8 cellular contexts compared by ENCODE assay signal in genomic region chr19:3285647-3286176, GRCh38.
A peak's percentile ranks its signal among the peaks of the same experiment; 100 is the strongest.
DNase-seq lines count a peak whose midpoint lies in the region; ATAC-seq and TF ChIP-seq lines count a peak whose summit lies in the region.

No MANE protein-coding gene starts in this region.

- H3K9ac ChIP-seq in neural progenitor cell: no peak overlapping the region

- no peaks in the 10 kb centered on the region for H3K9me3 ChIP-seq in CD4-positive, alpha-beta memory T cell (ENCODE audit: control insufficient read depth in 1 of 2, low read length in 2 of 2)
- H3K9me3 ChIP-seq in Panc1 (ENCODE audit: control insufficient read depth, insufficient read depth, low read depth, low read length): no peaks in the 10 kb centered on the region
- no peaks in the 10 kb centered on the region for H3K9me3 ChIP-seq in ectodermal cell (ENCODE audit: control insufficient read depth, low read length)
- H3K9me3 ChIP-seq in neural progenitor cell (ENCODE audit: low read depth): no peaks in the 10 kb centered on the region

- H3K27me3 ChIP-seq in CD4-positive, alpha-beta memory T cell (ENCODE audit: insufficient read depth, low read length): no peaks in the 10 kb centered on the region
- no peaks in the 10 kb centered on the region for H3K27me3 ChIP-seq in Panc1 (ENCODE audit: control insufficient read depth, insufficient read depth, low read length)
- H3K27me3 ChIP-seq in ectodermal cell (ENCODE audit: control insufficient read depth, insufficient read depth, low read length, poor library complexity, severe bottlenecking): peaks cover 7% of the 10 kb centered on the region
- H3K27me3 ChIP-seq in neural progenitor cell: no peaks in the 10 kb centered on the region

- peaks cover 19% of the 10 kb centered on the region for H3K4me1 ChIP-seq in CD4-positive, alpha-beta memory T cell (ENCODE audit: insufficient read depth, low read length)
- H3K4me1 ChIP-seq in Panc1 (ENCODE audit: control insufficient read depth, insufficient read depth, low read length): no peaks in the 10 kb centered on the region
- H3K4me1 ChIP-seq in ectodermal cell (ENCODE audit: control insufficient read depth, insufficient read depth, low read length): peaks cover 4% of the 10 kb centered on the region
- peaks cover 5% of the 10 kb centered on the region for H3K4me1 ChIP-seq in neural progenitor cell

- H3K4me3 Mint-ChIP-seq in CD4-positive, alpha-beta memory T cell: peak overlapping the region in 1 of 8 donors; percentile 51
- peak overlapping the region; percentile 73 for H3K4me3 Mint-ChIP-seq in neural progenitor cell

- no peak overlapping the region for H3K4me3 ChIP-seq in CD4-positive, alpha-beta memory T cell (ENCODE audit: low read length in 2 of 2)
- H3K4me3 ChIP-seq in Panc1 (ENCODE audit: low read depth in 2 of 2, low read length in 2 of 2) (peak overlapping the region; percentile 42 to 57), ectodermal cell (ENCODE audit: insufficient read depth, low read depth, low read length) (peak overlapping the region; percentile 52), neural progenitor cell (peak overlapping the region; percentile 53)

- peak; percentile 21 to 72 (median 39) for DNase-seq in CD4-positive, alpha-beta memory T cell
- DNase-seq in Panc1 (ENCODE audit: low read depth, low spot score) (no peak), neural progenitor cell (ENCODE audit: low spot score) (no peak), superior temporal gyrus (ENCODE audit: extremely low spot score) (no peak), NCI-H1092 treated with DMSO at 0.1 percent for 48 hours (lab: John Stamatoyannopoulos, UW) (no peak)

- H3K36me3 Mint-ChIP-seq in CD4-positive, alpha-beta memory T cell: no peaks in the 10 kb centered on the region
- H3K36me3 Mint-ChIP-seq in neural progenitor cell: no peaks in the 10 kb centered on the region

- no peak overlapping the region for H2AFZ ChIP-seq in neural progenitor cell (replicated peaks)

- POLR2A ChIA-PET in CD4-positive, alpha-beta memory T cell (lab: Charles Lee; ENCODE audit: partially characterized antibody): interaction anchor here (1.2 kb wide), 1 partner anchor 10 kb away, joined by 5 read pairs; no protein-coding TSS in a partner anchor
- POLR2A ChIA-PET in Panc1 (lab: Charles Lee): no interaction called here

- intact Hi-C loops in CD4-positive, alpha-beta memory T cell (cut with micrococcal nuclease): loop anchor here (1.0 kb wide), 1 partner anchor 9 kb away; no protein-coding TSS in a partner anchor
- intact Hi-C loops in Panc1 (cut with micrococcal nuclease; ENCODE audit: unreplicated experiment): no loop called here

- peak overlapping the region in 1 of 7 donors; percentile 75 for H3K27ac Mint-ChIP-seq in CD4-positive, alpha-beta memory T cell
- no peak overlapping the region for H3K27ac Mint-ChIP-seq in neural progenitor cell

- H3K4me1 Mint-ChIP-seq in CD4-positive, alpha-beta memory T cell: peaks cover 5 to 13% (median 8%) of the 10 kb centered on the region in 4 donors
- peaks cover 5% of the 10 kb centered on the region for H3K4me1 Mint-ChIP-seq in neural progenitor cell

- H3F3A ChIP-seq in neural progenitor cell (ENCODE audit: low read depth): peaks cover 24% of the 10 kb centered on the region

- H3K36me3 ChIP-seq in CD4-positive, alpha-beta memory T cell (ENCODE audit: insufficient read depth, low read length): no peaks in the 10 kb centered on the region
- H3K36me3 ChIP-seq in Panc1 (ENCODE audit: control insufficient read depth, insufficient read depth, low read length): no peaks in the 10 kb centered on the region
- H3K36me3 ChIP-seq in ectodermal cell (ENCODE audit: control insufficient read depth, insufficient read depth, low read length): no peaks in the 10 kb centered on the region
- no peaks in the 10 kb centered on the region for H3K36me3 ChIP-seq in neural progenitor cell

- in situ Hi-C loops in Panc1 (cut with HindIII; ENCODE audit: low pct_unique_long_range_greater_than_20kb, low sequenced_read_pairs): no loop called here

- H3K27me3 Mint-ChIP-seq in CD4-positive, alpha-beta memory T cell: peaks cover 6 to 11% of the 10 kb centered on the region in 2 donors
- H3K27me3 Mint-ChIP-seq in neural progenitor cell (ENCODE audit: insufficient read depth, low read depth): peaks cover 7% of the 10 kb centered on the region

- peak overlapping the region; percentile 88 for H3K4me2 ChIP-seq in neural progenitor cell

- H3K9me3 Mint-ChIP-seq in CD4-positive, alpha-beta memory T cell: peaks cover 0 to 2% (median 0%) of the 10 kb centered on the region in 8 donors
- no peaks in the 10 kb centered on the region for H3K9me3 Mint-ChIP-seq in neural progenitor cell

- no TSS peak for BruUV-seq in Panc1 (replicated peaks; lab: Mats Ljungman, UMichigan)

- no peaks in the 10 kb centered on the region for H4K20me1 ChIP-seq in neural progenitor cell (ENCODE audit: low read depth)

- H3K27ac ChIP-seq in CD4-positive, alpha-beta memory T cell (ENCODE audit: low read depth, low read length): no peak overlapping the region
- H3K27ac ChIP-seq in Panc1 (ENCODE audit: low read length) (peak overlapping the region; percentile 5; the same call in 1 of the 2 replicates), ectodermal cell (ENCODE audit: insufficient read depth, low read depth, low read length, poor library complexity, severe bottlenecking) (no peak overlapping the region), neural progenitor cell (no peak overlapping the region)

- 1 to 4% methylated on average over 34 to 37 of the region's 40 CpGs for WGBS in ectodermal cell, 2 experiments

- CTCF ChIA-PET in CD4-positive, alpha-beta memory T cell (lab: Charles Lee; ENCODE audit: partially characterized antibody): interaction anchor here (1.7 to 2.2 kb wide), 2 partner anchors 10 to 11 kb away, joined by 5 to 10 read pairs; no protein-coding TSS in a partner anchor
- CTCF ChIA-PET in Panc1 (lab: Charles Lee): no interaction called here

- TF ChIP-seq CTCF in Panc1 (IDR thresholded peaks at IDR 0.05): no peak
- TF ChIP-seq CTCF in neural progenitor cell (IDR thresholded peaks at IDR 0.05): no peak

- H3K79me2 ChIP-seq in neural progenitor cell (ENCODE audit: low read depth): no peaks in the 10 kb centered on the region

- ATAC-seq in Panc1: peak; percentile 59
- ATAC-seq in GM18861 (IDR thresholded peaks at IDR 0.05; ENCODE audit: unreplicated experiment): no peak
- ATAC-seq in GM18519 (IDR thresholded peaks at IDR 0.05; ENCODE audit: low FRiP score, unreplicated experiment): no peak

Comparison
In these comparisons a context has a peak if more than half of its experiments do, and no peak if none do; other contexts are left out.
1. DNase-seq: peak in CD4-positive, alpha-beta memory T cell (5 of 5); none in Panc1 (single experiment), neural progenitor cell (single experiment), superior temporal gyrus (single experiment) and NCI-H1092 treated with DMSO at 0.1 percent for 48 hours (single experiment).
2. H3K4me3 ChIP-seq: peak in Panc1 (2 of 2), ectodermal cell (single experiment) and neural progenitor cell (single experiment); none in CD4-positive, alpha-beta memory T cell (0 of 2).